Comparison of ENCODE assay signal across 8 cellular contexts in genomic region chr2:235332240-235332890, GRCh38.
"Had no signal": no experiment of that assay in that cellular context is flagged by ENCODE, and none has a peak within 500 bp of the region (broad histone marks: within the 10 kb centered on the region; RNA-seq: fewer than 3 reads in every experiment).

No MANE protein-coding gene starts in this region.

- H3K4me3 ChIP-seq: GM12878 had no signal

- ATAC-seq: GM12878 had no signal

- FAIRE-seq: G401.6, GM12878, GM12891, GM12892, GM18507, GM19239 had no signal

- DNase-seq: GDM1, GF-D8 had no signal
